Comparison of ENCODE assay signal across 1 cellular context in the genomic region with DNA sequence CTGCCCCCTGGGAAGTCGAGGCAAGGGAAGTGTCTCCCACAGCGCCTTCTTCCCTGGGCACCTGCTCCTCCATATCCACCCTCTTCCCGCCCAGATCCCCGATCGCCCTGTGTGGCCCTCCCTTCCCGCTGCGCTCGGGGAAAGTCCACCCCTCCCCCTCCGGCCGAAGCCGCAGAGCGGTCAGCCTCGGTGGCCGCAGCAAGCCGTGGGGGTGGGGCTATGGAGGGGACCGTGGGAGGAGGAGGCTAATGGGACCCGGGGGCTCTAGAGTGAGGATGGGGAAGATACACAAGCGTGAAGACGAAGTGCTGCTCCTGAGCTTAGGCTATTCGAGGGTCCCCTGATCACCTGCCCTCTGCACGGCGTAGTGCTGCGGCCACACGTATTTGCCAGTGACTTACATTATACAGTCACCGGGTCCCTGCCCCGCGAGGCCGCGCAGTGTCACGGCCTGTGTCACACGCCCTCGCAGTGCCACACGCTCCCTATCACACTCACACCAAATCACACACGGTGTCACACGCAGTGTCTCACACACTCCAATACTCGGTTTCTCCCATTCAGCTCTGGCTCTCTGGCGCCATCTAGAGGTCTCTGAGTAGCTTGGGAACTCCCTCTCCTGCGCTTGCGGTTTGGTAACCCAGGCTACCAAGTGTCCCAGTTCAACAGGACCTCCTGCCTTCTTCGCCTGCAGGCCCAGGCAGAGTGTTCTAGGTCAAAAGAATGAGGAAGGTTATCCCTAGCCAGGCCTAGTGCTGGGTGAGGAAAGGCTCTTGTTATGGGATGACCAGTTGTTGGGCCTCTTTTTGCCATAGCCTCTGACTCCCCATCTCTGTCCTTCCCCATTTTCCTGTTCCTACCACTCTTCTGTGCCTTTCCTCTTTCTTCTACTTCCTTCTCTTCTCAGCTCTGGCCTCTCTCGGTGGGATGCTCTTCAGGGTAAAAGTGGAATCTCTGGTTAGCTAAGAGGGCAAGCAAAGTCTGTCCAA.
TF ChIP-seq lines count a peak whose summit lies in the region.

No MANE protein-coding gene starts in this region.

TF ChIP-seq in HepG2, 621 proteins besides CTCF, POLR2A, EP300 and RAD21 (continued from another document):
- TF ChIP-seq, protein P1, sequence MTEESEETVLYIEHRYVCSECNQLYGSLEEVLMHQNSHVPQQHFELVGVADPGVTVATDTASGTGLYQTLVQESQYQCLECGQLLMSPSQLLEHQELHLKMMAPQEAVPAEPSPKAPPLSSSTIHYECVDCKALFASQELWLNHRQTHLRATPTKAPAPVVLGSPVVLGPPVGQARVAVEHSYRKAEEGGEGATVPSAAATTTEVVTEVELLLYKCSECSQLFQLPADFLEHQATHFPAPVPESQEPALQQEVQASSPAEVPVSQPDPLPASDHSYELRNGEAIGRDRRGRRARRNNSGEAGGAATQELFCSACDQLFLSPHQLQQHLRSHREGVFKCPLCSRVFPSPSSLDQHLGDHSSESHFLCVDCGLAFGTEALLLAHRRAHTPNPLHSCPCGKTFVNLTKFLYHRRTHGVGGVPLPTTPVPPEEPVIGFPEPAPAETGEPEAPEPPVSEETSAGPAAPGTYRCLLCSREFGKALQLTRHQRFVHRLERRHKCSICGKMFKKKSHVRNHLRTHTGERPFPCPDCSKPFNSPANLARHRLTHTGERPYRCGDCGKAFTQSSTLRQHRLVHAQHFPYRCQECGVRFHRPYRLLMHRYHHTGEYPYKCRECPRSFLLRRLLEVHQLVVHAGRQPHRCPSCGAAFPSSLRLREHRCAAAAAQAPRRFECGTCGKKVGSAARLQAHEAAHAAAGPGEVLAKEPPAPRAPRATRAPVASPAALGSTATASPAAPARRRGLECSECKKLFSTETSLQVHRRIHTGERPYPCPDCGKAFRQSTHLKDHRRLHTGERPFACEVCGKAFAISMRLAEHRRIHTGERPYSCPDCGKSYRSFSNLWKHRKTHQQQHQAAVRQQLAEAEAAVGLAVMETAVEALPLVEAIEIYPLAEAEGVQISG (CRISPR knock-in tag; IDR thresholded peaks at IDR 0.05): no peak
- TF ChIP-seq ZNF30 (CRISPR knock-in tag; IDR thresholded peaks at IDR 0.05) (no peak), ZNF720 (CRISPR knock-in tag; IDR thresholded peaks at IDR 0.05) (no peak), ZNF782 (CRISPR knock-in tag; IDR thresholded peaks at IDR 0.05; ENCODE audit: borderline replicate concordance) (0 out of 2 replicates have a peak, but pooled peaks have one; percentile 44), NFKB2 (CRISPR knock-in tag; IDR thresholded peaks at IDR 0.05; ENCODE audit: borderline replicate concordance) (peak; percentile 58; the same call in 1 of the 2 replicates), ARNT2 (CRISPR knock-in tag; IDR thresholded peaks at IDR 0.05; ENCODE audit: low read depth) (peak; percentile 29; the same call in 1 of the 2 replicates), ZFY (CRISPR knock-in tag; IDR thresholded peaks at IDR 0.05) (peak; percentile 13; the same call in 1 of the 2 replicates), JUNB (CRISPR knock-in tag; IDR thresholded peaks at IDR 0.05; ENCODE audit: borderline replicate concordance) (no peak), RFXAP (CRISPR knock-in tag; IDR thresholded peaks at IDR 0.05; ENCODE audit: borderline replicate concordance) (no peak), HNRNPL (IDR thresholded peaks at IDR 0.05; ENCODE audit: low read depth, low read length) (no peak), ZFX (CRISPR knock-in tag; IDR thresholded peaks at IDR 0.05; ENCODE audit: low read depth) (0 out of 2 replicates have a peak, but pooled peaks have one; percentile 27), HNF4G (IDR thresholded peaks at IDR 0.05; ENCODE audit: borderline replicate concordance, low read depth, low read length) (no peak), HNF4G (CRISPR knock-in tag; IDR thresholded peaks at IDR 0.05; ENCODE audit: borderline replicate concordance, low read depth) (no peak), MIER2 (CRISPR knock-in tag; IDR thresholded peaks at IDR 0.05) (peak; percentile 78), ATF7-NPFF (CRISPR knock-in tag; IDR thresholded peaks at IDR 0.05; ENCODE audit: low read depth) (no peak), ZNF350 (CRISPR knock-in tag; IDR thresholded peaks at IDR 0.05; ENCODE audit: borderline replicate concordance, low read depth) (peak; percentile 50; the same call in 1 of the 2 replicates)
- TF ChIP-seq, protein P2, sequence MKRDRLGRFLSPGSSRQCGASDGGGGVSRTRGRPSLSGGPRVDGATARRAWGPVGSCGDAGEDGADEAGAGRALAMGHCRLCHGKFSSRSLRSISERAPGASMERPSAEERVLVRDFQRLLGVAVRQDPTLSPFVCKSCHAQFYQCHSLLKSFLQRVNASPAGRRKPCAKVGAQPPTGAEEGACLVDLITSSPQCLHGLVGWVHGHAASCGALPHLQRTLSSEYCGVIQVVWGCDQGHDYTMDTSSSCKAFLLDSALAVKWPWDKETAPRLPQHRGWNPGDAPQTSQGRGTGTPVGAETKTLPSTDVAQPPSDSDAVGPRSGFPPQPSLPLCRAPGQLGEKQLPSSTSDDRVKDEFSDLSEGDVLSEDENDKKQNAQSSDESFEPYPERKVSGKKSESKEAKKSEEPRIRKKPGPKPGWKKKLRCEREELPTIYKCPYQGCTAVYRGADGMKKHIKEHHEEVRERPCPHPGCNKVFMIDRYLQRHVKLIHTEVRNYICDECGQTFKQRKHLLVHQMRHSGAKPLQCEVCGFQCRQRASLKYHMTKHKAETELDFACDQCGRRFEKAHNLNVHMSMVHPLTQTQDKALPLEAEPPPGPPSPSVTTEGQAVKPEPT (CRISPR knock-in tag; IDR thresholded peaks at IDR 0.05; ENCODE audit: low read depth): no peak
TF ChIP-seq in HepG2: peak in this region for 58.
